In the genomic region with DNA sequence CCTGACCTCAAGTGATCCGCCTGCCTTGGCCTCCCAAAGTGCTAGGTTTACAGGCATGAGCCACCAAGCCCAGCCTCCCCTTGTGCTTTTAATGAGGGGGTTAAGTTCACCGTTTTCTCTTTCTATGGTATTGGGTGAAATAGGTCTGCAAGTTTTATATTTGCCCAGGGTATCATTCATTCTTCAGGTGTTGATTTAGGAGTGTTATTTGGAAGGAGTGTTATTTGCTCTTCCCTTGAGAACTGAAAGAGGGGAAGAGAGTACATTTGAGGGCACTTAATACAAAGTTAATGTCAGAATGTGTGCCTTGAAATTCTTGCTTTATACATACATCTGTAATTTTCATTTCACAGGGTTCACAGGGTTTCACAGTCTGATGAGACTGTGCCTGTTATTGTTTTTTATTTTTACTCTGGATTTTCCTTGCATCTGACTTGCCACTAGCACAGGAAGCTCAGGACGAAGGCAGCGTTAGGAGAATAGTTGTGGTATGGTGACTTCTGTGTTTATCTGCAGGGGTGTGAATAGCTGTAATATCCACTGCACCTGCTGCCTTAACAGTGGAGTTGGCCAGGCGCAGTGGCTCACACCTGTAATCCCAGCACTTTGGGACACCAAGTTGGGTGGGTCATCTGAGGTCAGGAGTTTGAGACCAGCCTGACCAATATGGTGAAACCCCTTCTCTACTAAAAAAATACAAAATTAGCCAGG, we compare ENCODE assay signal across 1 cellular context. TPM values are rescaled to one million over a fixed set of nuclear protein-coding genes. Genes with fewer than 3 reads are reported as not detected.
"Had no signal": no experiment of that assay in that cellular context is flagged by ENCODE, and none has a peak within 500 bp of the region (broad histone marks: within the 10 kb centered on the region; RNA-seq: fewer than 3 reads in every experiment).

No MANE protein-coding gene starts in this region.

RNA-seq across cellular contexts. Expression of gene NPIPB11, which starts 41.0 kb away (rescaled TPM):
- total RNA-seq: SK-MEL-5 had no signal
